ENCODE assay signal across 25 cellular contexts in the genomic region with DNA sequence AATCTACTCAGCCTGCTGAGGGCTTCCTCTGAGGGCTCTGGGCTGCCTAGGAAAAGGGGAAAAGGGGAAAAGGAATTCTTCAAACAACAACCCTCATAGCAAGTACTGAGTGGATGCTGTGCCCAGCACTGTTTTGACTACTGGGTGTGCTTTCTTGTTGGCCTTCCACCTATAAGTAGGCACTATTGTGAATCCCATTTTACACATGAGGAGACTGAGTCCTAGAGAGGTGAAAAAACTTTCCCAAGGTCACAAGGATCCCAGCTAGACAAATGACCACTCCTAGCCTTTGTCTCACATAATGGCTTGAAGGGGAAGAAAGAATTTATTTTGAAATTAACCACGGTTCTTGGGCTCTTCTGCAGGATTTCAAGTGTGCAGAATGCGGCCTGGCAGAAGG. TPM values are rescaled to one million over a fixed set of nuclear protein-coding genes. Genes with fewer than 3 reads are reported as not detected.
"Had no signal": no experiment of that assay in that cellular context is flagged by ENCODE, and none has a peak within 500 bp of the region (broad histone marks: within the 10 kb centered on the region; RNA-seq: fewer than 3 reads in every experiment).

No MANE protein-coding gene starts in this region.

- H3K9me3 ChIP-seq: SK-N-SH had no signal

- H3K27ac Mint-ChIP-seq: IgD-negative memory B cell had no signal

- H3K9me2 ChIP-seq: SK-N-SH had no signal

- H3K4me2 ChIP-seq: SK-N-SH had no signal

- H3K4me1 Mint-ChIP-seq: IgD-negative memory B cell had no signal

- H3K9me3 Mint-ChIP-seq: IgD-negative memory B cell had no signal

- FAIRE-seq: RCC 7860 had no signal

- DNase-seq: KBM-7, MV-4-11, NCI-H1048, NCI-H1105 treated with DMSO at 0.1 percent for 48 hours, NCI-H1417 treated with DMSO at 0.1 percent for 48 hours, NCI-H146, NCI-H1694 treated with DMSO at 0.1 percent for 48 hours, NCI-H1930, NCI-H2081, NCI-H2107, NCI-H2227 treated with DMSO at 0.1 percent for 48 hours, NCI-H510A, NCI-H524 treated with DMSO at 0.1 percent for 48 hours, NCI-H774, Right ventricle myocardium superior, RPMI8226, SIG-M5, SW 1271 had no signal

- H3K9ac ChIP-seq: SK-N-SH had no signal

- H3K4me3 Mint-ChIP-seq: IgD-negative memory B cell had no signal

RNA-seq across cellular contexts. Expression of gene FGF8, which starts 17.1 kb away (rescaled TPM):
- total RNA-seq: HT1080, LHCN-M2, MCF 10A, Right ventricle myocardium superior, SK-MEL-5 had no signal
- polyA plus RNA-seq: IgD-negative memory B cell, SK-N-SH had no signal
